Comparison of ENCODE assay signal across 11 cellular contexts in the genomic region with DNA sequence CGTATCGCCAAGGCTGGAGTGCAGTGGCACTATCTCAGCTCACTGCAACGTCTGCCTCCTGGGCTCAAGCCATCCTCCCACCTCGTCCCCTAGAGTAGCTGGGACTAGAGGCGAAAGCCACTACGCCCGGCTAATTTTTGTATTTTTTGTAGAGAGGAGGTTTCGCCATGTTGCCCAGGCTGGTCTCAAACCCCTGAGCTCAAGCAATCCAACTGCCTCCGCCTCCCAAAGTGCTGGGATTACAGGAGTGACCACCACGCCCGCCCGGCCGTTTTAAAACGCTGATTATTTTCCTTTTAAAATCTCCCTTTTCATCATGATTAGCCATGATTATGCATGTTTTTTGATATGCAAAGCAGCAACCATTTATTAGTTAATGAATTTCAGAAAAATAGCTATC. TPM values are rescaled to one million over a fixed set of nuclear protein-coding genes. Genes with fewer than 3 reads are reported as not detected.
DNase-seq lines count a peak whose midpoint lies in the region; ATAC-seq and TF ChIP-seq lines count a peak whose summit lies in the region.
"Had no signal": no experiment of that assay in that cellular context is flagged by ENCODE, and none has a peak within 500 bp of the region (broad histone marks: within the 10 kb centered on the region; RNA-seq: fewer than 3 reads in every experiment).

No MANE protein-coding gene starts in this region.

- peak overlapping the region; percentile 64 for H3K4me3 Mint-ChIP-seq in activated T-cell treated with anti-CD3 and anti-CD28 coated beads, Interleukin-2, amount 50 U/mL, for 4 hours

- H3F3A ChIP-seq in smooth muscle cell (ENCODE audit: low read depth): no peaks in the 10 kb centered on the region

- peaks cover 40% of the 10 kb centered on the region for H3K4me1 Mint-ChIP-seq in activated T-cell treated with anti-CD3 and anti-CD28 coated beads, Interleukin-2, amount 50 U/mL, for 4 hours (ENCODE audit: low read depth)

- peaks cover 11% of the 10 kb centered on the region for H3K36me3 Mint-ChIP-seq in activated T-cell treated with anti-CD3 and anti-CD28 coated beads, Interleukin-2, amount 50 U/mL, for 4 hours (ENCODE audit: insufficient read depth)

- H3K27me3 ChIP-seq in smooth muscle cell (ENCODE audit: low read depth): no peaks in the 10 kb centered on the region
- H3K27me3 ChIP-seq: adrenal gland, gastrocnemius medialis had no signal

- H3K4me3 ChIP-seq in SK-N-MC: peak overlapping the region; percentile 87
- H3K4me3 ChIP-seq in fibroblast of the aortic adventitia (ENCODE audit: low read depth, low read length): peak overlapping the region; percentile 46
- peak overlapping the region; percentile 69 for H3K4me3 ChIP-seq in smooth muscle cell

- ATAC-seq in activated T-cell treated with anti-CD3 and anti-CD28 coated beads, Interleukin-2, amount 50 U/mL, for 4 hours: no peak
- no peak for ATAC-seq in GM21737 (IDR thresholded peaks at IDR 0.05; ENCODE audit: unreplicated experiment)
- ATAC-seq: gastrocnemius medialis had no signal

- H3K79me2 ChIP-seq in smooth muscle cell (ENCODE audit: low read depth): peaks cover 59% of the 10 kb centered on the region

- no peaks in the 10 kb centered on the region for H3K9me3 Mint-ChIP-seq in activated T-cell treated with anti-CD3 and anti-CD28 coated beads, Interleukin-2, amount 50 U/mL, for 4 hours

- H2AFZ ChIP-seq in smooth muscle cell (ENCODE audit: low read depth): no peak overlapping the region

- TF ChIP-seq CTCF in fibroblast of the aortic adventitia (IDR thresholded peaks at IDR 0.05; ENCODE audit: insufficient read depth, low read length) (no peak), smooth muscle cell (IDR thresholded peaks at IDR 0.05; ENCODE audit: borderline replicate concordance, insufficient read depth, poor library complexity, severe bottlenecking) (no peak)

- no peak for DNase-seq in activated T-cell treated with anti-CD3 and anti-CD28 coated beads, Interleukin-2, amount 50 U/mL, for 4 hours
- DNase-seq in activated T-cell treated with anti-CD3 and anti-CD28 coated beads, Interleukin-2, amount 50 U/mL, for 48 hours: no peak
- no peak for DNase-seq in SK-N-MC (ENCODE audit: low read depth, low spot score)
- no peak for DNase-seq in fibroblast of the aortic adventitia (ENCODE audit: low read depth)
- DNase-seq in smooth muscle cell (lab: John Stamatoyannopoulos, UW; ENCODE audit: unreplicated experiment): no peak
- no peak for DNase-seq in retina
- DNase-seq in NCI-H2029 (lab: John Stamatoyannopoulos, UW): no peak
- DNase-seq: gastrocnemius medialis, NCI-H345 had no signal

- peaks cover 8% of the 10 kb centered on the region for H4K20me1 ChIP-seq in smooth muscle cell (ENCODE audit: low read depth)

- peaks cover 15% of the 10 kb centered on the region; the same call in 1 of the 2 replicates for H3K36me3 ChIP-seq in SK-N-MC (ENCODE audit: insufficient read depth, low read length)
- no peaks in the 10 kb centered on the region for H3K36me3 ChIP-seq in smooth muscle cell (ENCODE audit: low read depth)
- H3K36me3 ChIP-seq: adrenal gland, gastrocnemius medialis had no signal

- H3K9ac ChIP-seq in SK-N-MC (ENCODE audit: insufficient read length): no peak overlapping the region
- no peak overlapping the region for H3K9ac ChIP-seq in smooth muscle cell (ENCODE audit: low read depth)

- H3K27ac ChIP-seq in SK-N-MC (no peak overlapping the region), smooth muscle cell (ENCODE audit: low read depth) (no peak overlapping the region)

- H3K4me2 ChIP-seq in smooth muscle cell: peak overlapping the region; percentile 96

- no peaks in the 10 kb centered on the region for H3K27me3 Mint-ChIP-seq in activated T-cell treated with anti-CD3 and anti-CD28 coated beads, Interleukin-2, amount 50 U/mL, for 4 hours (ENCODE audit: low read depth)

- peaks cover 20% of the 10 kb centered on the region for H3K4me1 ChIP-seq in smooth muscle cell (ENCODE audit: low read depth)

- 55% methylated on average over 14 of the region's 14 CpGs for WGBS in smooth muscle cell (ENCODE audit: low lambda C conversion rate)

- H3K9me3 ChIP-seq in SK-N-MC (ENCODE audit: low read depth, low read length) (no peaks in the 10 kb centered on the region), smooth muscle cell (replicated peaks; ENCODE audit: low read depth) (no peaks in the 10 kb centered on the region)
- H3K9me3 ChIP-seq: adrenal gland, gastrocnemius medialis had no signal

RNA-seq across cellular contexts. Expression of gene N4BP2, which starts 2.2 kb away (rescaled TPM):
- 10 to 100 TPM; 10.3 to 15.9 (median 11.9) TPM for total RNA-seq in activated T-cell treated with anti-CD3 and anti-CD28 coated beads, Interleukin-2, amount 50 U/mL, for 4 hours
- total RNA-seq in fibroblast of the aortic adventitia (ENCODE audit: low replicate concordance) (15.4 and 35.1 TPM in 2 replicates), smooth muscle cell (40.0 and 40.6 TPM in 2 replicates)
- 9.0 and 9.2 TPM in 2 replicates for polyA plus RNA-seq in smooth muscle cell
